ENCODE assay signal across 1 cellular context in genomic region chr1:67589519-67590233, GRCh38.
TF ChIP-seq lines count a peak whose summit lies in the region.

No MANE protein-coding gene starts in this region.

TF ChIP-seq in K562, 482 proteins besides CTCF, POLR2A, EP300 and RAD21 (continues in another document):
- peak; percentile 73 for TF ChIP-seq MGA (IDR thresholded peaks at IDR 0.05)
- TF ChIP-seq ZNF584 (CRISPR knock-in tag; IDR thresholded peaks at IDR 0.05; ENCODE audit: low read depth), result peak; percentile 53; the same call in 1 of the 2 replicates
- TF ChIP-seq MTA1 (IDR thresholded peaks at IDR 0.05; ENCODE audit: borderline replicate concordance), result peak; percentile 29; the same call in 1 of the 2 replicates
- TF ChIP-seq MEF2D (tag; conservative IDR thresholded peaks at IDR 0.05; ENCODE audit: low read depth), result no peak
- TF ChIP-seq ZBTB11 (CRISPR knock-in tag; IDR thresholded peaks at IDR 0.05), result 0 out of 6 replicates have a peak, but pooled peaks of 1 of the 3 experiments have one; percentile 17
- TF ChIP-seq BCOR (IDR thresholded peaks at IDR 0.05), result no peak
- TF ChIP-seq E2F3 (CRISPR knock-in tag; IDR thresholded peaks at IDR 0.05), result no peak
- TF ChIP-seq SRSF7 (optimal IDR thresholded peaks at IDR 0.05; ENCODE audit: low read depth, low read length), result no peak
- peak in 1 of 2 experiments; percentile 72; a peak in 2 of 4 replicates for TF ChIP-seq RCOR1 (IDR thresholded peaks at IDR 0.05; ENCODE audit: borderline replicate concordance in 1 of 2, low read depth in 2 of 2, low read length in 2 of 2)
- peak; percentile 87 for TF ChIP-seq EHMT2 (IDR thresholded peaks at IDR 0.05)
- TF ChIP-seq MEIS2 (IDR thresholded peaks at IDR 0.05; ENCODE audit: partially characterized antibody), result peak; percentile 24
- peak; percentile 34; the same call in 1 of the 2 replicates for TF ChIP-seq CEBPB (tag; IDR thresholded peaks at IDR 0.05)
- TF ChIP-seq DLX4 (CRISPR knock-in tag; IDR thresholded peaks at IDR 0.05), result no peak
- TF ChIP-seq FOXM1 (IDR thresholded peaks at IDR 0.05; ENCODE audit: low read depth), result peak; percentile 38; the same call in 1 of the 2 replicates
- no peak for TF ChIP-seq FOXM1 (CRISPR knock-in tag; IDR thresholded peaks at IDR 0.05; ENCODE audit: low read depth)
- peak; percentile 26; the same call in 1 of the 2 replicates for TF ChIP-seq ATF7 (IDR thresholded peaks at IDR 0.05)
- TF ChIP-seq ZNF175 (CRISPR knock-in tag; IDR thresholded peaks at IDR 0.05; ENCODE audit: low read depth), result 0 out of 2 replicates have a peak, but pooled peaks have one; percentile 37
- 0 out of 2 replicates have a peak, but pooled peaks have one; percentile 68 for TF ChIP-seq ZNF644 (tag; IDR thresholded peaks at IDR 0.05; ENCODE audit: low read depth)
- TF ChIP-seq FOXP4 (CRISPR knock-in tag; IDR thresholded peaks at IDR 0.05; ENCODE audit: borderline replicate concordance), result no peak
- no peak for TF ChIP-seq TSHZ1 (CRISPR knock-in tag; IDR thresholded peaks at IDR 0.05)
- no peak for TF ChIP-seq SMARCB1 (IDR thresholded peaks at IDR 0.05; ENCODE audit: insufficient read length, low read depth)
- TF ChIP-seq TAL1 (IDR thresholded peaks at IDR 0.05), result peak; percentile 81
- peak in 1 of 2 experiments; percentile 14 for TF ChIP-seq E2F6 (IDR thresholded peaks at IDR 0.05; ENCODE audit: borderline replicate concordance in 1 of 2, extremely low read depth in 1 of 2, insufficient read depth in 1 of 2, insufficient read length in 1 of 2, low read depth in 1 of 2, low read length in 1 of 2, poor library complexity in 1 of 2, severe bottlenecking in 1 of 2)
- TF ChIP-seq NCOR1 (IDR thresholded peaks at IDR 0.05), result peak; percentile 75
- no peak for TF ChIP-seq RBM39 (optimal IDR thresholded peaks at IDR 0.05; ENCODE audit: low read depth, low read length)
- TF ChIP-seq USF1 (CRISPR knock-in tag; IDR thresholded peaks at IDR 0.05), result no peak
- TF ChIP-seq POLR2AphosphoS5 (IDR thresholded peaks at IDR 0.05; ENCODE audit: control insufficient read depth, insufficient read depth, low read depth, low read length), result peak; percentile 47; the same call in 1 of the 2 replicates
- peak; percentile 88 for TF ChIP-seq ARID1B (IDR thresholded peaks at IDR 0.05)
- no peak for TF ChIP-seq BCL6 (CRISPR knock-in tag; IDR thresholded peaks at IDR 0.05)
